In the genomic region with DNA sequence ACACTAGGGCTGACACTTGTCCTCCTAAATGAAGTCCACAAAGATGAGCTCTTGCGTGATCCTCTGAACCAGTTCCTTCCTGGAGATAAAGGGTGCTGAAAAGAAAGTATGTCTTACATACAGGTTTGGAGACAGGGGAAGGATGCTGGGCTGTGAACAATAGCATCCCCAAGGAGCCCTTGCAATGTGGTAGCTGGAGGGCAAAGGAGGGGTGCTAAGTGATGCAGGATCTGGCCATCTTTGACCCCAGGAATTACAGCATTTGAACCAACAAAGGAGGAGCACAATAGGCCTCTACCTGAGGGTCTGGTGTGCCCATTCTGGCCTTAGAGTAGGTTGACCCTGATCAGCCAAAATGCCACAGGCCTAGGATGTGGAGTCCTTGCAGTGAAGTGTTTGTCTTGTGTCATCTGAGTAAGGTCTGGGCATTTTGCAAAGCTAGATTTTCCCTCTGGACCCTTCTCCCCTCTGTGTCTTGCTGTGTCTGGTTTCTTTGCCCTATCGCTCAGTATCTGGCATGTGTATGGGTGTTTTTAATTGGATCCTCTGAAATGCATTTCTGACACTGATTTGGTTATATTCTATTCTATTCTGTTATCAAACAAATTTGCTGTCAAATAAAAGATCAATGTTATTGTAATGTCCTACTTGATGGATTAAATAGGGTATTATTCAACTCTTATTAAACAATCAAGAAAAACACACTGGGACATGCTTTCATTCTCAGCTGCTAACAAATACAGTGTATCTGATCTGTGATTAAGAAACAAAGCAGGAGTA, we compare ENCODE assay signal across 16 cellular contexts.
A peak's percentile ranks its signal among the peaks of the same experiment; 100 is the strongest.
DNase-seq lines count a peak whose midpoint lies in the region; ATAC-seq and TF ChIP-seq lines count a peak whose summit lies in the region.
"Had no signal": no experiment of that assay in that cellular context is flagged by ENCODE, and none has a peak within 500 bp of the region (broad histone marks: within the 10 kb centered on the region; RNA-seq: fewer than 3 reads in every experiment).

No MANE protein-coding gene starts in this region.

- H3K27me3 ChIP-seq in endodermal cell (ENCODE audit: control insufficient read depth, insufficient read depth, low read length, poor library complexity, severe bottlenecking) (no peaks in the 10 kb centered on the region), muscle layer of duodenum (ENCODE audit: low read depth, low read length) (no peaks in the 10 kb centered on the region), gastroesophageal sphincter (no peaks in the 10 kb centered on the region)

- 98% methylated on average over 1 of the region's 2 CpGs; no CpG with 5 or more reads in 1 of the 2 experiments for WGBS in endodermal cell (ENCODE audit: insufficient coverage in 1 of 2, insufficient read length in 1 of 2), 2 experiments
- WGBS in gastroesophageal sphincter (ENCODE audit: low coverage in 1 of 2), 2 donors: 50 to 80% methylated on average over 1 to 2 of the region's 2 CpGs

- TF ChIP-seq EP300 in gastroesophageal sphincter (IDR thresholded peaks at IDR 0.05): no peak

- no peak for TF ChIP-seq POLR2A in gastroesophageal sphincter (IDR thresholded peaks at IDR 0.05)

- no peak for TF ChIP-seq CTCF in endodermal cell (conservative IDR thresholded peaks at IDR 0.05)
- TF ChIP-seq CTCF in type B pancreatic cell (conservative IDR thresholded peaks at IDR 0.05): no peak
- TF ChIP-seq CTCF in gastroesophageal sphincter (IDR thresholded peaks at IDR 0.05): no peak

- H3K27me3 Mint-ChIP-seq in endodermal cell (ENCODE audit: insufficient read depth) (peaks cover 11% of the 10 kb centered on the region), type B pancreatic cell (no peaks in the 10 kb centered on the region)

- H3K9me3 Mint-ChIP-seq in endodermal cell (no peaks in the 10 kb centered on the region), type B pancreatic cell (no peaks in the 10 kb centered on the region)

- H3K4me3 Mint-ChIP-seq in endodermal cell (no peak overlapping the region), type B pancreatic cell (peak overlapping the region; percentile 79)

- DNase-seq in DMS79 treated with DMSO at 0.1 percent for 48 hours (lab: John Stamatoyannopoulos, UW) (peak; percentile 58), DMS79 (lab: John Stamatoyannopoulos, UW) (no peak), endodermal cell (no peak), type B pancreatic cell (ENCODE audit: extremely low spot score, unreplicated experiment) (no peak), KBM-7 (no peak)
- DNase-seq in activated CD4-positive, alpha-beta T cell treated with anti-CD3 and anti-CD28 coated beads, Interleukin-2, amount 50 U/mL, for 4 hours: no peak
- DNase-seq: HCEC 1CT, NCI-H1092 treated with DMSO at 0.1 percent for 48 hours, NCI-H187 treated with DMSO at 0.1 percent for 48 hours, NCI-H524, PC-3 had no signal

- H3K4me1 ChIP-seq in endodermal cell (ENCODE audit: control insufficient read depth, insufficient read depth, low read length) (no peaks in the 10 kb centered on the region), muscle layer of duodenum (ENCODE audit: control insufficient read depth in 1 of 2, insufficient read depth in 2 of 2, low read length in 2 of 2) (peaks cover 0 to 6% of the 10 kb centered on the region in 2 donors), gastroesophageal sphincter (peaks cover 0 to 13% (median 4%) of the 10 kb centered on the region in 3 donors)

- H3K4me3 ChIP-seq in endodermal cell (ENCODE audit: low read length): no peak overlapping the region
- H3K4me3 ChIP-seq in muscle layer of duodenum (ENCODE audit: low read depth in 1 of 2, low read length in 2 of 2): peak overlapping the region; percentile 23 to 48
- peak overlapping the region in 1 of 2 donors; percentile 27 for H3K4me3 ChIP-seq in gastroesophageal sphincter
- H3K4me3 ChIP-seq: GM12878 had no signal

- H3K9me3 ChIP-seq in endodermal cell (ENCODE audit: control insufficient read depth, low read length): no peaks in the 10 kb centered on the region
- H3K9me3 ChIP-seq in muscle layer of duodenum (ENCODE audit: control insufficient read depth in 1 of 2, low read length in 2 of 2): no peaks in the 10 kb centered on the region
- no peaks in the 10 kb centered on the region for H3K9me3 ChIP-seq in gastroesophageal sphincter

- H3K4me1 Mint-ChIP-seq in endodermal cell (peaks cover 11% of the 10 kb centered on the region), type B pancreatic cell (ENCODE audit: unreplicated experiment) (peaks cover 54% of the 10 kb centered on the region)

- H3K27ac ChIP-seq in endodermal cell (ENCODE audit: low read depth, low read length) (peak overlapping the region; percentile 15), muscle layer of duodenum (ENCODE audit: low read length) (no peak overlapping the region), gastroesophageal sphincter (peak overlapping the region in 1 of 4 donors; percentile 41)
- H3K27ac ChIP-seq: 22Rv1, RWPE1 had no signal

- H3K9ac ChIP-seq in endodermal cell (ENCODE audit: extremely low read depth, low read length, poor library complexity, severe bottlenecking): no peak overlapping the region

- in situ Hi-C loops in KBM-7 (cut with MboI; ENCODE audit: low pct_unique_long_range_greater_than_20kb, low sequenced_read_pairs): no loop called here

- H3K36me3 ChIP-seq in endodermal cell (ENCODE audit: control insufficient read depth, insufficient read depth, low read length) (no peaks in the 10 kb centered on the region), muscle layer of duodenum (ENCODE audit: control insufficient read depth in 1 of 2, insufficient read depth in 2 of 2, low read length in 2 of 2) (no peaks in the 10 kb centered on the region), gastroesophageal sphincter (no peaks in the 10 kb centered on the region)

- H3K36me3 Mint-ChIP-seq in endodermal cell (ENCODE audit: low read depth) (no peaks in the 10 kb centered on the region), type B pancreatic cell (peaks cover 7% of the 10 kb centered on the region)

- H3K27ac Mint-ChIP-seq in endodermal cell: no peak overlapping the region
- H3K27ac Mint-ChIP-seq in type B pancreatic cell: peak overlapping the region; percentile 73

- no peak for ATAC-seq in gastroesophageal sphincter
- ATAC-seq: GM12878, PC-3 had no signal
